ENCODE assay signal across 21 cellular contexts in the genomic region with DNA sequence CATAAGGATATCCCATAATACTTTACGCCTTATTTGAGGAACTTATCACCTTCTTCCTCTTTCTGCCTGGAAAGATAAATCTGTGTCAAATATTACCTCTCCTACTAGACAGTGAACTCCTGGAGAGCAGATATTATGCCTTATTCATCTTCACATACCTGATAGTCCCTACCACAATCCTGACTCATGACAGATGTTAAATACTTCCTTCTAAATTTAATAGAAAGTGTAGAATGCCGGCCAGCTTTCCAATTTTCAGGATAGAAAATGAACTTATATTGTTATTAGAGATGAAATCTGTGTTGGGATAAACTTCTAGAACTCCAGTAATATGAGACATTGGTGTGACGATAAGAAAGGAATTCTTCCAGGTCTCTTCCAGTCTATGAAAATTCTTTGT.
DNase-seq lines count a peak whose midpoint lies in the region; ATAC-seq and TF ChIP-seq lines count a peak whose summit lies in the region.
"Had no signal": no experiment of that assay in that cellular context is flagged by ENCODE, and none has a peak within 500 bp of the region (broad histone marks: within the 10 kb centered on the region; RNA-seq: fewer than 3 reads in every experiment).

No MANE protein-coding gene starts in this region.

- no peak overlapping the region for H2AFZ ChIP-seq in IMR-90 (replicated peaks; ENCODE audit: low read length, poor library complexity)
- no peak overlapping the region for H2AFZ ChIP-seq in PC-3 (ENCODE audit: low read length)
- H2AFZ ChIP-seq: GM23338 had no signal

- H3K9ac ChIP-seq in IMR-90 (ENCODE audit: low read depth, low read length), result no peak overlapping the region
- no peak overlapping the region for H3K9ac ChIP-seq in PC-3 (ENCODE audit: low read length)

- no CpG with 5 or more reads among the region's 3 CpGs for WGBS in IMR-90 (ENCODE audit: extremely low coverage in 2 of 2, insufficient read length in 1 of 2), 2 experiments
- WGBS in tibial nerve, 2 donors, result 59 to 60% methylated on average over 3 of the region's 3 CpGs

- H3K56ac ChIP-seq in IMR-90 (ENCODE audit: extremely low read depth, insufficient read depth, low read length), result no peak overlapping the region

- TF ChIP-seq RAD21 in IMR-90 (IDR thresholded peaks at IDR 0.05; ENCODE audit: low read length), result no peak

- H3K4me3 Mint-ChIP-seq in osteocyte (ENCODE audit: unreplicated experiment), result no peak overlapping the region
- H3K4me3 Mint-ChIP-seq: CD4-positive, alpha-beta memory T cell; GM23338; H9 had no signal

- H2AK9ac ChIP-seq in IMR-90 (replicated peaks; ENCODE audit: low read depth, low read length, poor library complexity), result no peak overlapping the region

- H3K9me3 Mint-ChIP-seq in osteocyte (ENCODE audit: unreplicated experiment), result no peaks in the 10 kb centered on the region
- H3K9me3 Mint-ChIP-seq: GM23338, H9 had no signal

- BruUV-seq in IMR-90 (replicated peaks; lab: Mats Ljungman, UMichigan) (no TSS peak), PC-3 (replicated peaks; lab: Mats Ljungman, UMichigan) (no TSS peak)

- no peak overlapping the region for H4K91ac ChIP-seq in IMR-90 (ENCODE audit: insufficient read depth, low read depth, low read length)

- in situ Hi-C loops in IMR-90 (cut with MboI; ENCODE audit: low sequenced_read_pairs), result no loop called here

- H4K20me1 ChIP-seq in IMR-90 (ENCODE audit: insufficient read depth, low read length) (no peaks in the 10 kb centered on the region), PC-3 (ENCODE audit: low read length) (no peaks in the 10 kb centered on the region)

- no peak for TF ChIP-seq POLR2A in IMR-90 (IDR thresholded peaks at IDR 0.05; ENCODE audit: low read depth, low read length)
- TF ChIP-seq POLR2A in tibial nerve (IDR thresholded peaks at IDR 0.05), result no peak

- no peak overlapping the region for H2BK5ac ChIP-seq in IMR-90 (ENCODE audit: low read depth, low read length, poor library complexity, severe bottlenecking)

- H2AK5ac ChIP-seq in IMR-90 (ENCODE audit: low read depth, low read length), result no peak overlapping the region

- H3K27ac Mint-ChIP-seq in osteocyte (ENCODE audit: unreplicated experiment), result no peak overlapping the region
- H3K27ac Mint-ChIP-seq: CD4-positive, alpha-beta memory T cell; GM23338; H9 had no signal

- H2BK15ac ChIP-seq in IMR-90 (ENCODE audit: low read depth, low read length), result no peak overlapping the region

- no peak for TF ChIP-seq CTCF in IMR-90 (conservative IDR thresholded peaks at IDR 0.05; ENCODE audit: low read depth, low read length)
- TF ChIP-seq CTCF in PC-3 (conservative IDR thresholded peaks at IDR 0.05; ENCODE audit: low read depth, low read length), result no peak
- no peak for TF ChIP-seq CTCF in foreskin keratinocyte (conservative IDR thresholded peaks at IDR 0.05)
- TF ChIP-seq CTCF in tibial nerve (IDR thresholded peaks at IDR 0.05), result no peak
- TF ChIP-seq CTCF in osteocyte (IDR thresholded peaks at IDR 0.05), result no peak

- H3K9me2 ChIP-seq in PC-3 (replicated peaks; ENCODE audit: low read length), result no peaks in the 10 kb centered on the region

- peak; percentile 29; the same call in 1 of the 2 replicates for ATAC-seq in IMR-90 (ENCODE audit: low read depth)
- no peak for ATAC-seq in PC-3
- peak; percentile 77 for ATAC-seq in foreskin keratinocyte
- ATAC-seq: GM12878, GM23338, HepG2, K562 had no signal

- no peaks in the 10 kb centered on the region for H3K27me3 Mint-ChIP-seq in osteocyte (ENCODE audit: unreplicated experiment)

- no peak overlapping the region for H2BK20ac ChIP-seq in IMR-90 (ENCODE audit: low read depth, low read length)

- no peak overlapping the region for H4K5ac ChIP-seq in IMR-90 (ENCODE audit: low read depth, low read length)

- H3F3A ChIP-seq in PC-3 (ENCODE audit: low read length, unreplicated experiment), result no peaks in the 10 kb centered on the region

- no peaks in the 10 kb centered on the region for H3K9me1 ChIP-seq in IMR-90 (ENCODE audit: insufficient read depth, low read length)

- H3K27me3 ChIP-seq in IMR-90 (ENCODE audit: control insufficient read depth, insufficient read depth, low read length) (no peaks in the 10 kb centered on the region), PC-3 (ENCODE audit: low read length) (no peaks in the 10 kb centered on the region), foreskin keratinocyte (no peaks in the 10 kb centered on the region), tibial nerve (no peaks in the 10 kb centered on the region)

- no peak overlapping the region for H3K4me3 ChIP-seq in IMR-90 (ENCODE audit: insufficient read depth, low read depth, low read length)
- no peak overlapping the region for H3K4me3 ChIP-seq in PC-3 (ENCODE audit: low read length)
- H3K4me3 ChIP-seq in tibial nerve, result no peak overlapping the region
- H3K4me3 ChIP-seq: GM12878, GM23338, K562 had no signal

- intact Hi-C loops in IMR-90 (cut with micrococcal nuclease), result no loop called here
- intact Hi-C loops in PC-3 (cut with micrococcal nuclease), result no loop called here

- H3K14ac ChIP-seq in IMR-90 (replicated peaks; ENCODE audit: low read depth, low read length), result no peak overlapping the region

- no peaks in the 10 kb centered on the region for H3K36me3 Mint-ChIP-seq in osteocyte (ENCODE audit: unreplicated experiment)
- H3K36me3 Mint-ChIP-seq: CD4-positive, alpha-beta memory T cell had no signal

- peak; percentile 23 for DNase-seq in IMR-90
- DNase-seq in PC-3, result no peak
- peak; percentile 32 for DNase-seq in amniotic epithelial cell (ENCODE audit: low read depth)
- DNase-seq in foreskin keratinocyte, result peak in 1 of 2 donors; percentile 55
- DNase-seq in activated CD4-positive, alpha-beta T cell treated with anti-CD3 and anti-CD28 coated beads for 48 hours, result no peak
- no peak for DNase-seq in tibial nerve (ENCODE audit: low spot score in 2 of 2)
- DNase-seq in osteocyte (ENCODE audit: extremely low spot score, unreplicated experiment), result no peak
- DNase-seq: C1 segment of cervical spinal cord; CD4-positive, alpha-beta memory T cell; COR-L47; DMS53; GDM1; H9; NCI-H1694; NCI-H2029 treated with DMSO at 0.1 percent for 48 hours; NCI-H69; OCI-M1 had no signal

- H3K27ac ChIP-seq in IMR-90 (ENCODE audit: insufficient read depth, low read length) (no peak overlapping the region), PC-3 (ENCODE audit: low read length) (no peak overlapping the region), foreskin keratinocyte (no peak overlapping the region), tibial nerve (no peak overlapping the region)

- H3K4ac ChIP-seq in IMR-90 (ENCODE audit: low read depth, low read length), result no peak overlapping the region

- CTCF ChIA-PET in IMR-90 (lab: Yijun Ruan, JAX), result no interaction called here
- CTCF ChIA-PET in PC-3 (lab: Charles Lee), result no interaction called here

- H3K9me3 ChIP-seq in IMR-90 (ENCODE audit: control insufficient read depth, insufficient read depth, low read length) (no peaks in the 10 kb centered on the region), PC-3 (ENCODE audit: low read length) (no peaks in the 10 kb centered on the region), tibial nerve (no peaks in the 10 kb centered on the region)

- H3K18ac ChIP-seq in IMR-90 (ENCODE audit: low read depth, low read length), result no peak overlapping the region

- POLR2A ChIA-PET in IMR-90 (lab: Charles Lee; ENCODE audit: unreplicated experiment), result no interaction called here
- POLR2A ChIA-PET in PC-3 (lab: Charles Lee; ENCODE audit: unreplicated experiment), result no interaction called here

- no peak overlapping the region for H3K4me2 ChIP-seq in IMR-90 (ENCODE audit: low read depth, low read length)
- H3K4me2 ChIP-seq in PC-3 (ENCODE audit: low read length), result peak overlapping the region; percentile 31; the same call in 1 of the 2 replicates
- H3K4me2 ChIP-seq: GM23338 had no signal

- no peak overlapping the region for H4K8ac ChIP-seq in IMR-90 (ENCODE audit: low read depth in 2 of 2, low read length in 2 of 2)

- H3K79me2 ChIP-seq in PC-3 (ENCODE audit: low read length), result no peaks in the 10 kb centered on the region

- H3K4me1 Mint-ChIP-seq in osteocyte (ENCODE audit: unreplicated experiment), result no peaks in the 10 kb centered on the region
- H3K4me1 Mint-ChIP-seq: CD4-positive, alpha-beta memory T cell; GM23338; H9 had no signal

- no peak overlapping the region for H3K23ac ChIP-seq in IMR-90 (ENCODE audit: low read depth, low read length)

- no peak for TF ChIP-seq EP300 in tibial nerve (IDR thresholded peaks at IDR 0.05)

- dilution Hi-C loops in IMR-90 (cut with HindIII; ENCODE audit: low sequenced_read_pairs, unreplicated experiment), result no loop called here

- H2BK120ac ChIP-seq in IMR-90 (ENCODE audit: low read depth, low read length), result no peak overlapping the region

- H3K36me3 ChIP-seq in IMR-90 (ENCODE audit: control insufficient read depth, insufficient read depth, low read length), result no peaks in the 10 kb centered on the region
- H3K36me3 ChIP-seq in PC-3 (ENCODE audit: low read depth, low read length), result no peaks in the 10 kb centered on the region
- H3K36me3 ChIP-seq in tibial nerve, result no peaks in the 10 kb centered on the region

- H3K79me1 ChIP-seq in IMR-90 (ENCODE audit: low read depth in 1 of 2, low read length in 2 of 2), result no peaks in the 10 kb centered on the region

- H3K4me1 ChIP-seq in IMR-90 (ENCODE audit: control insufficient read depth, insufficient read depth, low read length), result no peaks in the 10 kb centered on the region
- peaks cover 21% of the 10 kb centered on the region for H3K4me1 ChIP-seq in PC-3 (ENCODE audit: insufficient read depth, low read length)
- peaks cover 9% of the 10 kb centered on the region for H3K4me1 ChIP-seq in foreskin keratinocyte
- H3K4me1 ChIP-seq in tibial nerve, result no peaks in the 10 kb centered on the region

TF ChIP-seq in IMR-90, 13 proteins besides CTCF, POLR2A, EP300 and RAD21:
- TF ChIP-seq MXI1 (IDR thresholded peaks at IDR 0.05; ENCODE audit: borderline replicate concordance, low read depth, low read length) (no peak), MAZ (IDR thresholded peaks at IDR 0.05; ENCODE audit: borderline replicate concordance, low read depth, low read length) (no peak), RFX5 (IDR thresholded peaks at IDR 0.05; ENCODE audit: low read depth, low read length) (no peak)

Comparison
In these comparisons a context has a peak if more than half of its experiments do, and no peak if none do; other contexts are left out.
1. DNase-seq: peak in IMR-90 (single experiment) and amniotic epithelial cell (single experiment); none in PC-3 (single experiment), activated CD4-positive, alpha-beta T cell treated with anti-CD3 and anti-CD28 coated beads for 48 hours (single experiment), tibial nerve (0 of 2) and osteocyte (single experiment).